ENCODE assay signal across 8 cellular contexts in genomic region chr3:100260081-100260684, GRCh38. TPM values are rescaled to one million over a fixed set of nuclear protein-coding genes. Genes with fewer than 3 reads are reported as not detected.
DNase-seq lines count a peak whose midpoint lies in the region; ATAC-seq and TF ChIP-seq lines count a peak whose summit lies in the region.

No MANE protein-coding gene starts in this region.

- H3K36me3 ChIP-seq in HUES64 (ENCODE audit: insufficient read depth, low read length) (no peaks in the 10 kb centered on the region), gastroesophageal sphincter (no peaks in the 10 kb centered on the region), neutrophil (no peaks in the 10 kb centered on the region)

- peak overlapping the region; percentile 96 for H3K4me3 ChIP-seq in HUES64 (ENCODE audit: low read length)
- H3K4me3 ChIP-seq in gastroesophageal sphincter: peak overlapping the region; percentile 23 to 66
- peak overlapping the region; percentile 90 for H3K4me3 ChIP-seq in neutrophil (ENCODE audit: low read depth in 1 of 2, low read length in 1 of 2)

- H3K27ac ChIP-seq in HUES64 (ENCODE audit: low read depth, low read length) (peak overlapping the region; percentile 45; the same call in 1 of the 2 replicates), gastroesophageal sphincter (peak overlapping the region; percentile 88 to 99 (median 94)), neutrophil (peak overlapping the region; percentile 98)

- ATAC-seq in gastroesophageal sphincter (peak; percentile 56), HG02870 (IDR thresholded peaks at IDR 0.05; ENCODE audit: unreplicated experiment) (no peak), GM18498 (IDR thresholded peaks at IDR 0.05; ENCODE audit: unreplicated experiment) (no peak), GM19035 (IDR thresholded peaks at IDR 0.05; ENCODE audit: unreplicated experiment) (no peak)

- no peak for TF ChIP-seq EP300 in gastroesophageal sphincter (IDR thresholded peaks at IDR 0.05)

- no peaks in the 10 kb centered on the region for H3K9me3 Mint-ChIP-seq in activated CD4-positive, alpha-beta memory T cell treated with anti-CD3 and anti-CD28 coated beads, Interleukin-2, amount 10 ng/mL, durations not matched to agents 7 days and 5 days

- TF ChIP-seq POLR2A in gastroesophageal sphincter (IDR thresholded peaks at IDR 0.05): no peak

- H3K27ac Mint-ChIP-seq in activated CD4-positive, alpha-beta memory T cell treated with anti-CD3 and anti-CD28 coated beads, Interleukin-2, amount 10 ng/mL, durations not matched to agents 7 days and 5 days: peak overlapping the region; percentile 84

- no peaks in the 10 kb centered on the region for H3K27me3 Mint-ChIP-seq in activated CD4-positive, alpha-beta memory T cell treated with anti-CD3 and anti-CD28 coated beads, Interleukin-2, amount 10 ng/mL, durations not matched to agents 7 days and 5 days

- CTCF ChIA-PET in activated CD4-positive, alpha-beta memory T cell treated with anti-CD3 and anti-CD28 coated beads, Interleukin-2, amount 10 ng/mL, durations not matched to agents 7 days and 5 days (lab: Charles Lee): interaction anchor here (0.5 to 1.8 kb wide), 18 partner anchors 10 to 442 kb away, joined by 3 to 13 read pairs (median 4); partner anchors contain the start of gene CMSS1

- peaks cover 2% of the 10 kb centered on the region for H3K36me3 Mint-ChIP-seq in activated CD4-positive, alpha-beta memory T cell treated with anti-CD3 and anti-CD28 coated beads, Interleukin-2, amount 10 ng/mL, durations not matched to agents 7 days and 5 days (ENCODE audit: low read depth)

- H3K27me3 ChIP-seq in HUES64 (ENCODE audit: insufficient read depth, low read length) (no peaks in the 10 kb centered on the region), gastroesophageal sphincter (no peaks in the 10 kb centered on the region), neutrophil (no peaks in the 10 kb centered on the region)

- peak overlapping the region; percentile 96 for H3K4me3 Mint-ChIP-seq in activated CD4-positive, alpha-beta memory T cell treated with anti-CD3 and anti-CD28 coated beads, Interleukin-2, amount 10 ng/mL, durations not matched to agents 7 days and 5 days

- H3K9me3 ChIP-seq in HUES64 (ENCODE audit: insufficient read depth, low read depth, low read length) (no peaks in the 10 kb centered on the region), gastroesophageal sphincter (no peaks in the 10 kb centered on the region), neutrophil (no peaks in the 10 kb centered on the region)

- peaks cover 42% of the 10 kb centered on the region for H3K4me1 Mint-ChIP-seq in activated CD4-positive, alpha-beta memory T cell treated with anti-CD3 and anti-CD28 coated beads, Interleukin-2, amount 10 ng/mL, durations not matched to agents 7 days and 5 days

- peak overlapping the region; percentile 49 for H3K9ac ChIP-seq in HUES64 (ENCODE audit: low read depth, low read length)

- TF ChIP-seq CTCF in gastroesophageal sphincter (IDR thresholded peaks at IDR 0.05): peak in 3 of 4 experiments; percentile 24 to 66 (median 37)
- TF ChIP-seq CTCF in neutrophil (IDR thresholded peaks at IDR 0.05): no peak

- POLR2A ChIA-PET in activated CD4-positive, alpha-beta memory T cell treated with anti-CD3 and anti-CD28 coated beads, Interleukin-2, amount 10 ng/mL, durations not matched to agents 7 days and 5 days (lab: Charles Lee): interaction anchor here (0.6 to 2.8 kb wide), 12 partner anchors 9 to 450 kb away, joined by 3 to 19 read pairs (median 4); partner anchors contain the start of genes CMSS1, LNP1 and TOMM70

- H3K4me1 ChIP-seq in HUES64 (ENCODE audit: insufficient read depth, low read length) (peaks cover 24% of the 10 kb centered on the region), gastroesophageal sphincter (peaks cover 10 to 51% (median 11%) of the 10 kb centered on the region in 3 donors), neutrophil (ENCODE audit: control insufficient read depth in 1 of 2, insufficient read depth in 1 of 2, low read depth in 1 of 2, low read length in 1 of 2) (peaks cover 16 to 21% of the 10 kb centered on the region in 2 experiments)

- WGBS in HUES64: 24% methylated on average over 17 of the region's 18 CpGs
- 3 to 6% methylated on average over 8 to 13 of the region's 18 CpGs for WGBS in gastroesophageal sphincter (ENCODE audit: low coverage in 1 of 2), 2 donors

- DNase-seq in COR-L47 (lab: John Stamatoyannopoulos, UW): peak; percentile 58
- no peak for DNase-seq in activated CD4-positive, alpha-beta memory T cell treated with anti-CD3 and anti-CD28 coated beads, Interleukin-2, amount 10 ng/mL, durations not matched to agents 7 days and 5 days

RNA-seq across cellular contexts. Expression of gene TBC1D23, which starts 0.6 kb away (rescaled TPM):
- 26.1 TPM for polyA plus RNA-seq in HUES64 (2013, experiment 1 of 2)
- polyA plus RNA-seq in HUES64 (2013, experiment 2 of 2): 20.4 TPM
- total RNA-seq in activated CD4-positive, alpha-beta memory T cell treated with anti-CD3 and anti-CD28 coated beads, Interleukin-2, amount 10 ng/mL, durations not matched to agents 7 days and 5 days: 10 to 100 TPM; 26.5 to 29.3 TPM
- total RNA-seq in gastroesophageal sphincter: 10 to 100 TPM; 23.9 to 37.2 (median 34.0) TPM

Comparison
In these comparisons a context has a peak if more than half of its experiments do, and no peak if none do; other contexts are left out.
1. H3K27ac ChIP-seq: peak in every context shown above with its lines; median percentile 98 in neutrophil; 94 in gastroesophageal sphincter; 45 in HUES64.
2. H3K4me3 ChIP-seq: peak in every context shown above with its lines; median percentile 96 in HUES64; 90 in neutrophil; 44 in gastroesophageal sphincter.